1 cellular context compared by ENCODE assay signal in genomic region chr16:14415291-14415690, GRCh38.
A peak's percentile ranks its signal among the peaks of the same experiment; 100 is the strongest.
TF ChIP-seq lines count a peak whose summit lies in the region.

No MANE protein-coding gene starts in this region.

TF ChIP-seq in K562, 482 proteins besides CTCF, POLR2A, EP300 and RAD21 (continued from another document):
- TF ChIP-seq NCOA6 (IDR thresholded peaks at IDR 0.05) (no peak), GABPB2 (CRISPR knock-in tag; conservative IDR thresholded peaks at IDR 0.05) (no peak), GATA2 (CRISPR knock-in tag; IDR thresholded peaks at IDR 0.05) (no peak), POLR2G (IDR thresholded peaks at IDR 0.05; ENCODE audit: low read depth, low read length) (no peak), MEIS2 (IDR thresholded peaks at IDR 0.05; ENCODE audit: partially characterized antibody) (peak; percentile 36), ZNF316 (IDR thresholded peaks at IDR 0.05) (0 out of 2 replicates have a peak, but pooled peaks have one; percentile 11), KDM2B (CRISPR knock-in tag; IDR thresholded peaks at IDR 0.05) (no peak), KAT8 (IDR thresholded peaks at IDR 0.05; ENCODE audit: low read depth) (no peak), ARHGAP35 (IDR thresholded peaks at IDR 0.05; ENCODE audit: partially characterized antibody) (no peak), TAL1 (IDR thresholded peaks at IDR 0.05) (peak; percentile 29; the same call in 1 of the 2 replicates), GABPA (tag; conservative IDR thresholded peaks at IDR 0.05; ENCODE audit: low read depth) (no peak), TCF3 (CRISPR knock-in tag; IDR thresholded peaks at IDR 0.05) (peak; percentile 55), GTF2F1 (IDR thresholded peaks at IDR 0.05; ENCODE audit: low read depth, low read length) (no peak), NR2C1 (IDR thresholded peaks at IDR 0.05) (no peak), NR2C1 (tag; IDR thresholded peaks at IDR 0.05) (no peak)
- TF ChIP-seq, protein P1, sequence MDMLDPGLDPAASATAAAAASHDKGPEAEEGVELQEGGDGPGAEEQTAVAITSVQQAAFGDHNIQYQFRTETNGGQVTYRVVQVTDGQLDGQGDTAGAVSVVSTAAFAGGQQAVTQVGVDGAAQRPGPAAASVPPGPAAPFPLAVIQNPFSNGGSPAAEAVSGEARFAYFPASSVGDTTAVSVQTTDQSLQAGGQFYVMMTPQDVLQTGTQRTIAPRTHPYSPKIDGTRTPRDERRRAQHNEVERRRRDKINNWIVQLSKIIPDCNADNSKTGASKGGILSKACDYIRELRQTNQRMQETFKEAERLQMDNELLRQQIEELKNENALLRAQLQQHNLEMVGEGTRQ (CRISPR knock-in tag; IDR thresholded peaks at IDR 0.05): no peak
- TF ChIP-seq, protein P2, sequence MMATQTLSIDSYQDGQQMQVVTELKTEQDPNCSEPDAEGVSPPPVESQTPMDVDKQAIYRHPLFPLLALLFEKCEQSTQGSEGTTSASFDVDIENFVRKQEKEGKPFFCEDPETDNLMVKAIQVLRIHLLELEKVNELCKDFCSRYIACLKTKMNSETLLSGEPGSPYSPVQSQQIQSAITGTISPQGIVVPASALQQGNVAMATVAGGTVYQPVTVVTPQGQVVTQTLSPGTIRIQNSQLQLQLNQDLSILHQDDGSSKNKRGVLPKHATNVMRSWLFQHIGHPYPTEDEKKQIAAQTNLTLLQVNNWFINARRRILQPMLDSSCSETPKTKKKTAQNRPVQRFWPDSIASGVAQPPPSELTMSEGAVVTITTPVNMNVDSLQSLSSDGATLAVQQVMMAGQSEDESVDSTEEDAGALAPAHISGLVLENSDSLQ (IDR thresholded peaks at IDR 0.05): peak; percentile 38; the same call in 1 of the 2 replicates
